ENCODE assay signal across 1 cellular context in the genomic region with DNA sequence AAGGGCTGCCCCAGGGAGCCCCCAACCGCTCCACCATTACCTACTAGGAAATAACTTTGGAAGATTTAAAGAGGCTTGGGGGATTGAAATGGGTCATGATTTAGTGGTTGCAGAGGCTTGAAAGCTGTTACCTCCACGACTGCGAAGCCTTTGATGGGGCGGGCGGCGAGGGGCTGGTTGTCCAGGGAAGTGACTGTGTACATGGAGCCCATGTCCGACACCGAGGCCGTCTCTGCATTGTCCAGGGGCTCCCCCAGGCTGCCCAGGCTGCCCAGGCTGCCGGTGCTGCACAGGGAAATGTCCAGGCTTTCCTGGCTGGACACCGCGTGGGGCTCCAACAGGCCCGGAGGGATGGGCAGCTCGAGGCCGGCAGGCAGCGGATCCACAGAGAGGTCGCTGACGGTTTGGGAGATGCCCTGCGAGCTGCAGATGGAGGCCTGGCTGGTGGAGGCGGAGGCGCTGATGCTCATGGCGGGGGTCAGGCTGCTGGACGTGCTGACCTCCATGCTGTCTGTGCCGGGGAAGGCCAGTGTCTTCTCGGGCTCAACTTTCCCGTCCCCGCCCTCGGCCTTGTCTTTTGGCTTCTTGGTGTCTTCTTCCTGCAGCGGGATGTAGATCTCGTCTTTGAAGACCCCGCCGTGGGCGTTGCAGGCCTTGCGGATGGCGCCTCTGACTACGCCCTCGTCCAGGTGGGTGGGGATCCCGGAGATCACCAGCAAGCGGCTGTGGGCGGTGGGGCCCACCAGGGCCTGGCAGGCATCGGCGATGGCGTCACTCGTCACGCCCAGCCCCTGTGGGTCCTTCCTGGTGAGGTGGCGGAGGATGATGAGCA.
TF ChIP-seq lines count a peak whose summit lies in the region.

No MANE protein-coding gene starts in this region.

TF ChIP-seq in IMR-90, 13 proteins besides CTCF, POLR2A, EP300 and RAD21:
- TF ChIP-seq FOS (IDR thresholded peaks at IDR 0.05; ENCODE audit: low read depth, low read length) (no peak), CEBPB (IDR thresholded peaks at IDR 0.05; ENCODE audit: low read depth, low read length) (no peak), NFE2L2 (IDR thresholded peaks at IDR 0.05; ENCODE audit: low read depth, low read length) (no peak), RFX5 (IDR thresholded peaks at IDR 0.05; ENCODE audit: low read depth, low read length) (no peak), MAZ (IDR thresholded peaks at IDR 0.05; ENCODE audit: borderline replicate concordance, low read depth, low read length) (no peak), RCOR1 (IDR thresholded peaks at IDR 0.05; ENCODE audit: insufficient replicate concordance, low read length) (no peak), MAFK (IDR thresholded peaks at IDR 0.05; ENCODE audit: low read depth, low read length) (no peak)
- TF ChIP-seq, protein P1, sequence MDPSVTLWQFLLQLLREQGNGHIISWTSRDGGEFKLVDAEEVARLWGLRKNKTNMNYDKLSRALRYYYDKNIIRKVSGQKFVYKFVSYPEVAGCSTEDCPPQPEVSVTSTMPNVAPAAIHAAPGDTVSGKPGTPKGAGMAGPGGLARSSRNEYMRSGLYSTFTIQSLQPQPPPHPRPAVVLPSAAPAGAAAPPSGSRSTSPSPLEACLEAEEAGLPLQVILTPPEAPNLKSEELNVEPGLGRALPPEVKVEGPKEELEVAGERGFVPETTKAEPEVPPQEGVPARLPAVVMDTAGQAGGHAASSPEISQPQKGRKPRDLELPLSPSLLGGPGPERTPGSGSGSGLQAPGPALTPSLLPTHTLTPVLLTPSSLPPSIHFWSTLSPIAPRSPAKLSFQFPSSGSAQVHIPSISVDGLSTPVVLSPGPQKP (IDR thresholded peaks at IDR 0.05; ENCODE audit: borderline replicate concordance, low read depth, low read length): no peak
